Comparison of ENCODE assay signal across 15 cellular contexts in genomic region chr13:102550507-102550906, GRCh38. TPM values are rescaled to one million over a fixed set of nuclear protein-coding genes. Genes with fewer than 3 reads are reported as not detected.
DNase-seq lines count a peak whose midpoint lies in the region; ATAC-seq, FAIRE-seq and TF ChIP-seq lines count a peak whose summit lies in the region.
"Had no signal": no experiment of that assay in that cellular context is flagged by ENCODE, and none has a peak within 500 bp of the region (broad histone marks: within the 10 kb centered on the region; RNA-seq: fewer than 3 reads in every experiment).

No MANE protein-coding gene starts in this region.

- no peak overlapping the region for H3K4ac ChIP-seq in H9 (ENCODE audit: low read depth, low read length)
- H3K4ac ChIP-seq in H1 (replicated peaks; ENCODE audit: insufficient read length, low read depth, low read length) = no peak overlapping the region

- no peak for ATAC-seq in left lobe of liver
- ATAC-seq: A549 had no signal

- no peak for TF ChIP-seq EP300 in H1 (IDR thresholded peaks at IDR 0.05; ENCODE audit: borderline replicate concordance in 1 of 2, low read depth in 2 of 2, low read length in 2 of 2)

- TF ChIP-seq RAD21 in H1 (IDR thresholded peaks at IDR 0.05 in 1 of 2, conservative IDR thresholded peaks at IDR 0.05 in 1 of 2; ENCODE audit: low read depth in 2 of 2, low read length in 2 of 2) = no peak

- no peak overlapping the region for H2BK5ac ChIP-seq in H9 (ENCODE audit: insufficient read length, low read length)
- no peak overlapping the region for H2BK5ac ChIP-seq in H1 (ENCODE audit: low read depth, low read length)

- TF ChIP-seq POLR2A in H1 (IDR thresholded peaks at IDR 0.05; ENCODE audit: control extremely low read depth in 1 of 2, low read depth in 2 of 2, low read length in 2 of 2) (no peak), spleen (IDR thresholded peaks at IDR 0.05) (no peak)

- H3K27me3 Mint-ChIP-seq in H9 (ENCODE audit: low read depth) = no peaks in the 10 kb centered on the region; the same call in 1 of the 2 replicates

- no peak for TF ChIP-seq CTCF in H9 (conservative IDR thresholded peaks at IDR 0.05)
- no peak for TF ChIP-seq CTCF in H1 (IDR thresholded peaks at IDR 0.05; ENCODE audit: control extremely low read depth in 1 of 3, insufficient read depth in 1 of 3, low read depth in 1 of 3, low read length in 3 of 3)
- no peak for TF ChIP-seq CTCF in spleen (IDR thresholded peaks at IDR 0.05 in 8 of 11, conservative IDR thresholded peaks at IDR 0.05 in 3 of 11)

- no peak overlapping the region for H4K5ac ChIP-seq in H9 (ENCODE audit: insufficient read length, low read depth, low read length)
- no peak overlapping the region for H4K5ac ChIP-seq in H1 (ENCODE audit: insufficient read length, low read depth, low read length)

- H3K23ac ChIP-seq in H9 (ENCODE audit: insufficient read length, low read depth, low read length) (no peak overlapping the region), H1 (ENCODE audit: insufficient read length) (no peak overlapping the region)

- H3K36me3 Mint-ChIP-seq in H9 (ENCODE audit: insufficient read depth in 1 of 3, low read depth in 3 of 3) = no peaks in the 10 kb centered on the region
- H3K36me3 Mint-ChIP-seq: CD14-positive monocyte; CD8-positive, alpha-beta memory T cell had no signal

- WGBS in H9 (ENCODE audit: extremely low coverage, insufficient read length, low lambda C conversion rate) = no CpG with 5 or more reads among the region's 7 CpGs
- WGBS in H1 (ENCODE audit: extremely low coverage in 1 of 2, insufficient coverage in 1 of 2, insufficient read length in 1 of 2, insufficient replicate concordance in 2 of 2, low coverage in 1 of 2, low lambda C conversion rate in 2 of 2, missing lambda C conversion rate in 1 of 2), 2 experiments = 79% methylated on average over 7 of the region's 7 CpGs; no CpG with 5 or more reads in 1 of the 2 experiments
- 69 to 82% (median 77%) methylated on average over 7 of the region's 7 CpGs for WGBS in spleen, 5 donors

- H4K8ac ChIP-seq in H9 (replicated peaks; ENCODE audit: insufficient read length, low read depth, low read length) (no peak overlapping the region), H1 (ENCODE audit: extremely low read depth, insufficient read depth, low read length) (no peak overlapping the region)

- H3K27ac ChIP-seq in H9 (ENCODE audit: insufficient read length, low read depth, low read length) (no peak overlapping the region), H1 (ENCODE audit: low read depth, low read length) (no peak overlapping the region), spleen (no peak overlapping the region)
- H3K27ac ChIP-seq: A549 had no signal

- H3T11ph ChIP-seq in H9 (ENCODE audit: low read length) = no peak overlapping the region

- no peak overlapping the region for H3K4me2 ChIP-seq in H9 (ENCODE audit: insufficient read depth, insufficient read length, low read length)
- H3K4me2 ChIP-seq in H1 (ENCODE audit: insufficient read depth in 1 of 2, low read depth in 2 of 2, low read length in 2 of 2) = no peak overlapping the region
- H3K4me2 ChIP-seq: A549 had no signal

- peaks cover 4 to 5% of the 10 kb centered on the region in 2 experiments; a peak in 3 of 4 replicates for H3K4me1 Mint-ChIP-seq in H9
- H3K4me1 Mint-ChIP-seq: CD14-positive monocyte; CD8-positive, alpha-beta memory T cell had no signal

- DNase-seq in H9 (peak; percentile 56), H1 (ENCODE audit: low read depth in 1 of 2, low spot score in 2 of 2) (no peak), iPS-NIHi11 (ENCODE audit: low spot score) (peak; percentile 24), NCI-H146 (lab: John Stamatoyannopoulos, UW) (no peak), spleen (no peak), left lobe of liver (ENCODE audit: low spot score) (no peak)
- DNase-seq: Caco-2; CD8-positive, alpha-beta memory T cell; DND-41; GDM1; GOT3; IMR-90 had no signal

- H3K79me2 ChIP-seq in H9 (ENCODE audit: insufficient read depth, low read length) = no peaks in the 10 kb centered on the region
- H3K79me2 ChIP-seq in H1 (ENCODE audit: control insufficient read depth in 1 of 2, insufficient read depth in 2 of 2, low read length in 2 of 2) = no peaks in the 10 kb centered on the region

- no peak overlapping the region for H2BK15ac ChIP-seq in H9 (ENCODE audit: low read depth, low read length)
- H2BK15ac ChIP-seq in H1 (ENCODE audit: low read length) = no peak overlapping the region

- H2BK20ac ChIP-seq in H9 (ENCODE audit: low read depth, low read length, poor library complexity, severe bottlenecking) (no peak overlapping the region), H1 (ENCODE audit: low read length) (no peak overlapping the region)

- POLR2A ChIA-PET in H1 (lab: Charles Lee; ENCODE audit: partially characterized antibody) = no interaction called here

- H3K9ac ChIP-seq in H9 (ENCODE audit: extremely low read depth, insufficient read length, low read length) (no peak overlapping the region), H1 (replicated peaks in 1 of 4; ENCODE audit: extremely low read depth in 1 of 4, low read depth in 3 of 4, low read length in 3 of 4) (no peak overlapping the region)

- CTCF ChIA-PET in H1 (lab: Charles Lee; ENCODE audit: partially characterized antibody) = interaction anchor here (1.0 to 1.2 kb wide), 5 partner anchors 20 to 409 kb away, joined by 3 to 5 read pairs (median 3); no protein-coding TSS in a partner anchor

- no peak overlapping the region for H3K4me3 Mint-ChIP-seq in H9
- H3K4me3 Mint-ChIP-seq: CD14-positive monocyte; CD8-positive, alpha-beta memory T cell had no signal

- no peaks in the 10 kb centered on the region for H3K23me2 ChIP-seq in H9 (ENCODE audit: insufficient read length, low read depth, low read length, poor library complexity, severe bottlenecking)
- no peaks in the 10 kb centered on the region for H3K23me2 ChIP-seq in H1 (ENCODE audit: low read depth, low read length)

- H2BK120ac ChIP-seq in H9 (ENCODE audit: low read depth, low read length, poor library complexity, severe bottlenecking) (no peak overlapping the region), H1 (replicated peaks; ENCODE audit: low read depth, low read length) (no peak overlapping the region)

- no peaks in the 10 kb centered on the region for H4K20me1 ChIP-seq in H9 (ENCODE audit: control insufficient read depth, insufficient read depth, insufficient read length)
- no peaks in the 10 kb centered on the region for H4K20me1 ChIP-seq in H1 (replicated peaks in 1 of 2; ENCODE audit: control insufficient read depth in 1 of 2, insufficient read depth in 2 of 2, low read length in 2 of 2)

- peak overlapping the region in 1 of 3 experiments; percentile 41; a peak in 1 of 7 replicates for H3K27ac Mint-ChIP-seq in H9
- H3K27ac Mint-ChIP-seq: CD14-positive monocyte; CD8-positive, alpha-beta memory T cell had no signal

- H3K27me3 ChIP-seq in H9 (ENCODE audit: insufficient read depth, low read length) (no peaks in the 10 kb centered on the region), H1 (replicated peaks in 1 of 4; ENCODE audit: control insufficient read depth in 3 of 4, extremely low read depth in 1 of 4, insufficient read depth in 3 of 4, low read length in 3 of 4) (no peaks in the 10 kb centered on the region), spleen (replicated peaks in 1 of 7) (no peaks in the 10 kb centered on the region)

- H2BK12ac ChIP-seq in H9 (ENCODE audit: insufficient read length, low read depth, low read length) = no peak overlapping the region
- H2BK12ac ChIP-seq in H1 (ENCODE audit: low read depth, low read length) = no peak overlapping the region

- H3K14ac ChIP-seq in H9 (ENCODE audit: insufficient read depth, low read length) (no peak overlapping the region), H1 (ENCODE audit: insufficient read length) (no peak overlapping the region)

- no peak for FAIRE-seq in H1 (lab: Jason Lieb, UNC)
- FAIRE-seq: A549, GM12892 had no signal

- H3K56ac ChIP-seq in H9 (ENCODE audit: insufficient read length, low read depth, low read length) = no peak overlapping the region
- H3K56ac ChIP-seq in H1 (replicated peaks; ENCODE audit: insufficient read length, low read depth, low read length) = no peak overlapping the region

- intact Hi-C loops in spleen (cut with DNase I; ENCODE audit: low total_unique reads) = loop anchor here (10.0 kb wide), 3 partner anchors 406 to 1396 kb away; no protein-coding TSS in a partner anchor

- no peaks in the 10 kb centered on the region for H3K9me3 ChIP-seq in H9 (ENCODE audit: control insufficient read depth, low read depth, low read length)
- H3K9me3 ChIP-seq in H1 (ENCODE audit: insufficient read depth in 2 of 2, low read depth in 1 of 2, low read length in 1 of 2) = no peaks in the 10 kb centered on the region
- no peaks in the 10 kb centered on the region for H3K9me3 ChIP-seq in spleen
- H3K9me3 ChIP-seq: A549, Caco-2 had no signal

- H3K4me1 ChIP-seq in H9 (ENCODE audit: insufficient read depth, low read length) (no peaks in the 10 kb centered on the region), H1 (replicated peaks in 1 of 4; ENCODE audit: control insufficient read depth in 3 of 4, insufficient read depth in 4 of 4, low read length in 3 of 4) (no peaks in the 10 kb centered on the region), spleen (no peaks in the 10 kb centered on the region)
- H3K4me1 ChIP-seq: A549, Caco-2 had no signal

- no peak overlapping the region for H4K91ac ChIP-seq in H9 (ENCODE audit: insufficient read length, low read depth, low read length)
- H4K91ac ChIP-seq in H1 (replicated peaks; ENCODE audit: insufficient read length, low read length) = no peak overlapping the region

- H2AK5ac ChIP-seq in H9 (ENCODE audit: insufficient read length, low read length) = no peak overlapping the region
- no peak overlapping the region for H2AK5ac ChIP-seq in H1 (ENCODE audit: low read depth, low read length)

- H3K4me3 ChIP-seq in H1 (ENCODE audit: extremely low read depth in 1 of 4, insufficient read depth in 2 of 4, low read depth in 3 of 4, low read length in 4 of 4) (no peak overlapping the region), spleen (no peak overlapping the region)
- H3K4me3 ChIP-seq: A549 had no signal

- H3K9me3 Mint-ChIP-seq in H9 = no peaks in the 10 kb centered on the region
- H3K9me3 Mint-ChIP-seq: CD8-positive, alpha-beta memory T cell had no signal

- H3K79me1 ChIP-seq in H9 (ENCODE audit: insufficient read depth, low read depth, low read length, poor library complexity, severe bottlenecking) = no peaks in the 10 kb centered on the region
- H3K79me1 ChIP-seq in H1 (ENCODE audit: low read depth, low read length) = no peaks in the 10 kb centered on the region

- no peaks in the 10 kb centered on the region for H3K36me3 ChIP-seq in H1 (ENCODE audit: control insufficient read depth in 2 of 4, insufficient read depth in 4 of 4, low read length in 3 of 4)
- H3K36me3 ChIP-seq in spleen = no peaks in the 10 kb centered on the region

- H2AFZ ChIP-seq in H9 (ENCODE audit: low read length) (no peak overlapping the region), H1 (ENCODE audit: low read length) (peak overlapping the region; percentile 60; the same call in 1 of the 2 replicates)

- H3K18ac ChIP-seq in H9 (ENCODE audit: insufficient read length, low read depth, low read length) = no peak overlapping the region
- H3K18ac ChIP-seq in H1 (ENCODE audit: extremely low read depth, low read length) = no peak overlapping the region

RNA-seq across cellular contexts. Expression of gene TPP2, which starts 46.3 kb away (rescaled TPM):
- total RNA-seq in H9 (2021) = 60.0 and 63.5 TPM in 2 replicates
- 80.4 and 85.7 TPM in 2 replicates for total RNA-seq in H1 (2021; fragmentation: NEBNext Ultra II Directional; extraction: Animal tissue kit (Norgen Biotek cat#: 25700))
- 10.7 and 15.9 TPM in 2 replicates for polyA plus RNA-seq in H1 (2011; rRNA removed)
- polyA plus RNA-seq in H1 (2011; cell fraction: cytosol; rRNA removed) = 26.0 TPM
- 20.4 TPM for polyA plus RNA-seq in H1 (2011; cell fraction: nucleus; rRNA removed)
- 28.4 to 63.1 TPM (median 40.4 TPM) in 4 replicates for polyA plus RNA-seq in H1 (2012, experiment 1 of 2)
- polyA plus RNA-seq in H1 (2012, experiment 2 of 2) = 2.9 TPM
- 60.1 TPM for polyA plus RNA-seq in H1 (2013, experiment 1 of 2)
- polyA plus RNA-seq in H1 (2013, experiment 2 of 2) = 54.8 TPM
- polyA minus RNA-seq in H1 (2011; rRNA and poly(A)+ RNA removed) = 60.4 and 76.8 TPM in 2 replicates
- 36.3 TPM for polyA minus RNA-seq in H1 (2011; cell fraction: cytosol; rRNA and poly(A)+ RNA removed)
- 98.6 TPM for polyA minus RNA-seq in H1 (2011; cell fraction: nucleus; rRNA and poly(A)+ RNA removed)
- 10 to 100 TPM; 47.3 to 95.5 (median 58.2) TPM for total RNA-seq in spleen
- 10 to 100 TPM; 19.5 to 25.4 (median 22.2) TPM for polyA plus RNA-seq in spleen
- 20.3 TPM for total RNA-seq in left lobe of liver

Comparison
In these comparisons a context has a peak if more than half of its experiments do, and no peak if none do; other contexts are left out.
1. DNase-seq: peak in H9 (single experiment) and iPS-NIHi11 (single experiment); none in H1 (0 of 2), NCI-H146 (single experiment), spleen (single experiment) and left lobe of liver (single experiment).